In the genomic region with DNA sequence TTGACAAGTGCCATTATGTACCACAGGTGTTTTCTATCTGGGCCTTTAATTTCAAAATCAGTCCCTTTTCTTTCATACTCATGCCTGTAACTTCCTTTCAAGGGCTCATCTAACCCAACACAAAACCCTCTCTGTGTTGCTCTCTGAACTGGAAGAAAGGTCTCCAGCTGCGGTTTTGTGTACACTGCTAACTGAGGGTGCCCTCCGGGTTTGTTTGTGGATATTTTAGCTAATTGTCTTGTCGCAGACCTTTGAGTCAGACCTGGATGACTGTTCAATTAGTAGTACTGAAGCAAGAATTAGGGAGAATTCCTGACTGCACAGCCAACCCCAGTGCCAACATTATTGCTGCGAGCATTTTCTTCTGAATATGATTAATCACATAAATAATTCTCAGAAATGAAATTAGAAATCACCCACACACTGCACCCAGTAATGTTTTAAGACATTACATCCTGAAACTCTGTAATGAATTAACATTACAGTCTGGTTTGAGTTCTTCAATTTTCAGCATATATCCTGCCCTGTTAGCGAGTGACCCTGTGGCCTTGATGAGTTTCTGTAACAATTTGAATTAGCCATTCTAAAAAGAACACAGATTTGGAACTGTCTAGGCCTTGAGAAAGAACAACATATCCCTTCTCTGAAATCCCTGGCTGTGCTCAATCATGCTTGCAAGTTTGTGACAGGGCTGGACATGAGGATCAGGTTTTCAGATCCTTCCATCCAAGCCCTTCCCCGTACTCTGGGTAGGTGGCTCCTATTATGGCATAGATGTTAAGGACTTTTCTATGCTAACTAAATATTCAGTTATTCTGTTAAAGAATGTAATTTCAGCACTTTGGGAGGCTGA, we compare ENCODE assay signal across 15 cellular contexts.
A peak's percentile ranks its signal among the peaks of the same experiment; 100 is the strongest.
DNase-seq lines count a peak whose midpoint lies in the region; ATAC-seq, FAIRE-seq and TF ChIP-seq lines count a peak whose summit lies in the region.
"Had no signal": no experiment of that assay in that cellular context is flagged by ENCODE, and none has a peak within 500 bp of the region (broad histone marks: within the 10 kb centered on the region; RNA-seq: fewer than 3 reads in every experiment).

No MANE protein-coding gene starts in this region.

- H3K4me1 Mint-ChIP-seq in naive thymus-derived CD8-positive, alpha-beta T cell = no peaks in the 10 kb centered on the region
- H3K4me1 Mint-ChIP-seq: activated naive CD4-positive, alpha-beta T cell treated with anti-CD3 and anti-CD28 coated beads, Interleukin-2, amount 50 U/mL, for 24 hours; central memory CD8-positive, alpha-beta T cell had no signal

- H3K4me3 ChIP-seq in dorsolateral prefrontal cortex = peak overlapping the region in 1 of 59 donors; percentile 9

- TF ChIP-seq CTCF in dorsolateral prefrontal cortex (IDR thresholded peaks at IDR 0.05 in 54 of 56, conservative IDR thresholded peaks at IDR 0.05 in 2 of 56; ENCODE audit: low read depth in 1 of 56, partially characterized antibody in 56 of 56) = no peak

- no peaks in the 10 kb centered on the region for H3K27me3 Mint-ChIP-seq in naive thymus-derived CD8-positive, alpha-beta T cell
- H3K27me3 Mint-ChIP-seq: activated naive CD4-positive, alpha-beta T cell treated with anti-CD3 and anti-CD28 coated beads, Interleukin-2, amount 50 U/mL, for 24 hours; central memory CD8-positive, alpha-beta T cell had no signal

- no peaks in the 10 kb centered on the region for H3K36me3 Mint-ChIP-seq in naive thymus-derived CD8-positive, alpha-beta T cell
- H3K36me3 Mint-ChIP-seq: activated naive CD4-positive, alpha-beta T cell treated with anti-CD3 and anti-CD28 coated beads, Interleukin-2, amount 50 U/mL, for 24 hours had no signal

- DNase-seq in H4 (ENCODE audit: low spot score) = peak; percentile 38
- peak; percentile 38 for DNase-seq in NCI-H526 treated with DMSO at 0.1 percent for 48 hours (lab: John Stamatoyannopoulos, UW)
- no peak for DNase-seq in dorsolateral prefrontal cortex
- DNase-seq in non-pigmented ciliary epithelial cell (ENCODE audit: low read depth) = peak; percentile 8
- no peak for DNase-seq in cerebellar cortex (ENCODE audit: low spot score)
- no peak for DNase-seq in naive thymus-derived CD8-positive, alpha-beta T cell
- DNase-seq in frontal cortex (ENCODE audit: low spot score in 2 of 2) = no peak
- DNase-seq: KBM-7, NCI-H2171 treated with DMSO at 0.1 percent for 48 hours had no signal

- peaks cover 0 to 15% (median 4%) of the 10 kb centered on the region in 9 donors for H3K9me3 Mint-ChIP-seq in naive thymus-derived CD8-positive, alpha-beta T cell

- no peak for ATAC-seq in naive thymus-derived CD8-positive, alpha-beta T cell
- ATAC-seq in HG02885 (IDR thresholded peaks at IDR 0.05; ENCODE audit: poor library complexity, unreplicated experiment) = no peak
- ATAC-seq: Right ventricle myocardium inferior had no signal

- no peak for FAIRE-seq in frontal cortex (lab: Jason Lieb, UNC)

- POLR2A ChIA-PET in naive thymus-derived CD8-positive, alpha-beta T cell (lab: Charles Lee) = no interaction called here

- H3K27ac ChIP-seq in dorsolateral prefrontal cortex = peak overlapping the region in 32 of 59 donors; percentile 4 to 75 (median 36)
- H3K27ac ChIP-seq: C4-2B, VCaP had no signal

- H3K27me3 ChIP-seq in dorsolateral prefrontal cortex = no peaks in the 10 kb centered on the region

- no peak overlapping the region for H3K27ac Mint-ChIP-seq in naive thymus-derived CD8-positive, alpha-beta T cell
- H3K27ac Mint-ChIP-seq: activated naive CD4-positive, alpha-beta T cell treated with anti-CD3 and anti-CD28 coated beads, Interleukin-2, amount 50 U/mL, for 24 hours had no signal

- intact Hi-C loops in dorsolateral prefrontal cortex (cut with DNase I) = no loop called here

- no peak overlapping the region for H3K4me3 Mint-ChIP-seq in naive thymus-derived CD8-positive, alpha-beta T cell
- H3K4me3 Mint-ChIP-seq: activated naive CD4-positive, alpha-beta T cell treated with anti-CD3 and anti-CD28 coated beads, Interleukin-2, amount 50 U/mL, for 24 hours; central memory CD8-positive, alpha-beta T cell had no signal

Comparison
In these comparisons a context has a peak if more than half of its experiments do, and no peak if none do; other contexts are left out.
1. DNase-seq: peak in H4 (single experiment), NCI-H526 treated with DMSO at 0.1 percent for 48 hours (single experiment) and non-pigmented ciliary epithelial cell (single experiment); none in dorsolateral prefrontal cortex (0 of 10), cerebellar cortex (single experiment), naive thymus-derived CD8-positive, alpha-beta T cell (0 of 10) and frontal cortex (0 of 2).